7 cellular contexts compared by ENCODE assay signal in the genomic region with DNA sequence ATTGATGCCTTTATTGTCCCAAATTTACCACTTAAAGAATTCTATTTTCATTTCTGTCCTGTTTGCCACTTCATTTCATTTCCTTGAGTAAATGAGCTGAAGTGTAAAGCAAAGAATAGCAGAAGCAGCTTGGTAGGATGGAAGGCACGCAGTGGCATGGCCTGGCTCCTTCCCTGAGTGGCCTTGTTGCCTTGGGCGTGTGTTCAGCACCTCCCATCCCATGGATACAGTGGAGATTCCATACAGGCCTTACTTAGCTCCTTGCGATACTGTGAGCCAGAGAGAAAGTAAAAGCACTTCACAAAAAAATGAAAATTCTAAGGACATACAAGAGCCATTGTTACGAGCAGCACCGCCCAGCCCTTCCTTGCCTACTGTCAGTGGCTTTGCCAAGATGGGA.
"Had no signal": no experiment of that assay in that cellular context is flagged by ENCODE, and none has a peak within 500 bp of the region (broad histone marks: within the 10 kb centered on the region; RNA-seq: fewer than 3 reads in every experiment).

No MANE protein-coding gene starts in this region.

- DNase-seq: H7, HFFc6, IMR-90 had no signal

- H3K9me3 Mint-ChIP-seq: GM23338, HFFc6 had no signal

- H3K27ac Mint-ChIP-seq: GM23338, HFFc6 had no signal

- H3K9me3 ChIP-seq: HAP-1 had no signal

- H3K36me3 ChIP-seq: HAP-1 had no signal

- H3K4me3 Mint-ChIP-seq: GM23338, HFFc6 had no signal

- H3K4me3 ChIP-seq: GM23338, HAP-1, K562 had no signal

- H2AFZ ChIP-seq: GM23338 had no signal

- H3K4me2 ChIP-seq: GM23338 had no signal

- ATAC-seq: GM23338, HCT116, K562 had no signal
